1 cellular context compared by ENCODE assay signal in genomic region chr7:150415161-150416160, GRCh38.
A peak's percentile ranks its signal among the peaks of the same experiment; 100 is the strongest.
TF ChIP-seq lines count a peak whose summit lies in the region.

No MANE protein-coding gene starts in this region.

TF ChIP-seq in HepG2, 621 proteins besides CTCF, POLR2A, EP300 and RAD21 (continued from another document and continues in another):
- no peak for TF ChIP-seq ZNF512B (CRISPR knock-in tag; IDR thresholded peaks at IDR 0.05; ENCODE audit: borderline replicate concordance)
- TF ChIP-seq NCOR1 (IDR thresholded peaks at IDR 0.05; ENCODE audit: borderline replicate concordance, low read length): peak; percentile 72; the same call in 1 of the 2 replicates
- TF ChIP-seq ZNF615 (CRISPR knock-in tag; IDR thresholded peaks at IDR 0.05; ENCODE audit: borderline replicate concordance): no peak
- TF ChIP-seq ZNF205 (CRISPR knock-in tag; IDR thresholded peaks at IDR 0.05): peak; percentile 85; the same call in 1 of the 2 replicates
- no peak for TF ChIP-seq SMAD9 (CRISPR knock-in tag; IDR thresholded peaks at IDR 0.05)
- no peak for TF ChIP-seq ZNF761 (CRISPR knock-in tag; conservative IDR thresholded peaks at IDR 0.05)
- TF ChIP-seq GPBP1L1 (CRISPR knock-in tag; IDR thresholded peaks at IDR 0.05): no peak
- TF ChIP-seq FOXK1 (CRISPR knock-in tag; IDR thresholded peaks at IDR 0.05; ENCODE audit: borderline replicate concordance, low read depth): peak; percentile 89; the same call in 1 of the 2 replicates
- TF ChIP-seq ZMAT5 (CRISPR knock-in tag; IDR thresholded peaks at IDR 0.05; ENCODE audit: borderline replicate concordance, low read depth): no peak
- TF ChIP-seq MEF2D (CRISPR knock-in tag; IDR thresholded peaks at IDR 0.05): 0 out of 2 replicates have a peak, but pooled peaks have one; percentile 31
- TF ChIP-seq RBAK (CRISPR knock-in tag; IDR thresholded peaks at IDR 0.05): no peak
- peak; percentile 78 for TF ChIP-seq ZMYM4 (CRISPR knock-in tag; IDR thresholded peaks at IDR 0.05)
- TF ChIP-seq GABPB1 (CRISPR knock-in tag; IDR thresholded peaks at IDR 0.05): peak; percentile 23; the same call in 1 of the 2 replicates
- TF ChIP-seq SNRNP70 (IDR thresholded peaks at IDR 0.05; ENCODE audit: low read depth, low read length): no peak
- no peak for TF ChIP-seq ZNF580 (CRISPR knock-in tag; IDR thresholded peaks at IDR 0.05; ENCODE audit: borderline replicate concordance, low read depth)
- TF ChIP-seq ATF2 (CRISPR knock-in tag; IDR thresholded peaks at IDR 0.05): peak; percentile 73; the same call in 1 of the 2 replicates
- TF ChIP-seq MEIS1 (CRISPR knock-in tag; IDR thresholded peaks at IDR 0.05; ENCODE audit: borderline replicate concordance): 0 out of 2 replicates have a peak, but pooled peaks have one; percentile 50
- TF ChIP-seq CSRNP1 (CRISPR knock-in tag; IDR thresholded peaks at IDR 0.05): no peak
- TF ChIP-seq NR2C2 (CRISPR knock-in tag; IDR thresholded peaks at IDR 0.05; ENCODE audit: borderline replicate concordance): peak; percentile 39; the same call in 1 of the 2 replicates
- no peak for TF ChIP-seq MXD1 (CRISPR knock-in tag; IDR thresholded peaks at IDR 0.05)
- TF ChIP-seq NPAS2 (CRISPR knock-in tag; IDR thresholded peaks at IDR 0.05; ENCODE audit: borderline replicate concordance): no peak
- TF ChIP-seq ATF6 (CRISPR knock-in tag; conservative IDR thresholded peaks at IDR 0.05): no peak
- no peak for TF ChIP-seq ZNF333 (CRISPR knock-in tag; IDR thresholded peaks at IDR 0.05; ENCODE audit: borderline replicate concordance)
- no peak for TF ChIP-seq TRIM24 (CRISPR knock-in tag; IDR thresholded peaks at IDR 0.05)
- no peak for TF ChIP-seq ZNF598 (CRISPR knock-in tag; IDR thresholded peaks at IDR 0.05; ENCODE audit: borderline replicate concordance)
- TF ChIP-seq ARID3A (IDR thresholded peaks at IDR 0.05; ENCODE audit: low read depth, low read length): no peak
- TF ChIP-seq TEAD3 (CRISPR knock-in tag; optimal IDR thresholded peaks at IDR 0.05; ENCODE audit: borderline replicate concordance): peak; percentile 77
- no peak for TF ChIP-seq ZNF546 (CRISPR knock-in tag; conservative IDR thresholded peaks at IDR 0.05)
- no peak for TF ChIP-seq ZBTB21 (CRISPR knock-in tag; IDR thresholded peaks at IDR 0.05)
- TF ChIP-seq ETV5 (CRISPR knock-in tag; IDR thresholded peaks at IDR 0.05; ENCODE audit: borderline replicate concordance): peak; percentile 46; the same call in 1 of the 2 replicates
- TF ChIP-seq ZNF407 (CRISPR knock-in tag; IDR thresholded peaks at IDR 0.05; ENCODE audit: not compliant biosample characterization): peak; percentile 12
- peak; percentile 57; the same call in 1 of the 2 replicates for TF ChIP-seq ZNF788 (CRISPR knock-in tag; IDR thresholded peaks at IDR 0.05; ENCODE audit: borderline replicate concordance)
- no peak for TF ChIP-seq ATF7 (IDR thresholded peaks at IDR 0.05)
- no peak for TF ChIP-seq ATF7 (CRISPR knock-in tag; IDR thresholded peaks at IDR 0.05)
